ENCODE assay signal across 41 cellular contexts in the genomic region with DNA sequence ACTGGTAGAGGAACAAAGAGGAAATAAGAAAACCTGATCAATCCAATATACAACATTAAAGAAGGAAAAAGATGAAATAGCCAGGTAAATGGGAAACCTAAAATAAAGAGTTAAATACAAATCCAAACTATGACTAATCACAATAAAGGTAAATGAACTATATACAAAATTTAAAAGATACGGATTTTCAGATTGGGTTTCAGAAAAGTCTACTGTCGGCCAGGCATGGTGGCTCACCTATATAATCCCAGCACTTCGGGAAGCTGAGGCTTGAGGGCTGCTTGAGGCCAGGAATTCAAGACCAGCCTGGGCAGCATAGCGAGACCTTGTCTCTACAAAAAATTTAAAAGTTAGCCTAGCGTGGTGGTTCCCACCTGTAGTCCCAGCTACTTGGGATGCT. TPM values are rescaled to one million over a fixed set of nuclear protein-coding genes. Genes with fewer than 3 reads are reported as not detected.
"Had no signal": no experiment of that assay in that cellular context is flagged by ENCODE, and none has a peak within 500 bp of the region (broad histone marks: within the 10 kb centered on the region; RNA-seq: fewer than 3 reads in every experiment).

No MANE protein-coding gene starts in this region.

- H3K4me3 Mint-ChIP-seq: activated naive CD4-positive, alpha-beta T cell treated with anti-CD3 and anti-CD28 coated beads for 36 hours; activated naive CD4-positive, alpha-beta T cell treated with anti-CD3 and anti-CD28 coated beads, Interleukin-2, amount 10 ng/mL, durations not matched to agents 7 days and 5 days; activated naive CD4-positive, alpha-beta T cell treated with anti-CD3 and anti-CD28 coated beads, Interleukin-2, amount 50 U/mL, for 24 hours; activated naive CD8-positive, alpha-beta T cell; activated naive CD8-positive, alpha-beta T cell treated with anti-CD3 and anti-CD28 coated beads for 36 hours; activated naive CD8-positive, alpha-beta T cell treated with anti-CD3 and anti-CD28 coated beads, Interleukin-2, amount 10 ng/mL, durations not matched to agents 7 days and 5 days; activated naive CD8-positive, alpha-beta T cell treated with anti-CD3 and anti-CD28 coated beads, Interleukin-2, amount 50 U/mL, for 24 hours; activated T-cell treated with anti-CD3 and anti-CD28 coated beads, Interleukin-2, amount 50 U/mL, for 24 hours; activated T-cell treated with anti-CD3 and anti-CD28 coated beads, Interleukin-2, amount 50 U/mL, for 4 hours; activated T-cell treated with anti-CD3 and anti-CD28 coated beads, Interleukin-2, amount 50 U/mL, for 72 hours; activated T-helper 1 cell treated with anti-CD3 and anti-CD28 coated beads, Interleukin-12 subunit alpha, Interleukin-12 subunit beta, Interleukin-2, Interleukin-4 antibody, amounts not matched to agents 30 ng/mL and 10 ng/mL and 1 ng/mL, durations not matched to agents 14 hours and 24 hours and 36 hours; activated T-helper 17 cell treated with anti-CD3 and anti-CD28 coated beads, Interleukin-2, amount 50 U/mL, for 72 hours; brain; central memory CD8-positive, alpha-beta T cell had no signal

- H3K4me3 ChIP-seq: adrenal gland, ascending aorta, body of pancreas, breast epithelium, cardiac muscle cell had no signal

- H3K36me3 ChIP-seq: adrenal gland, ascending aorta, brain microvascular endothelial cell, breast epithelium, cardiac muscle cell had no signal

- H3K9me3 ChIP-seq: adrenal gland, ascending aorta, body of pancreas, breast epithelium had no signal

- H3K4me1 ChIP-seq: ascending aorta, breast epithelium had no signal

- H3K9me3 Mint-ChIP-seq: activated naive CD4-positive, alpha-beta T cell treated with anti-CD3 and anti-CD28 coated beads for 36 hours; activated naive CD4-positive, alpha-beta T cell treated with anti-CD3 and anti-CD28 coated beads, Interleukin-2, amount 10 ng/mL, durations not matched to agents 7 days and 5 days; activated naive CD4-positive, alpha-beta T cell treated with anti-CD3 and anti-CD28 coated beads, Interleukin-2, amount 50 U/mL, for 24 hours; activated naive CD8-positive, alpha-beta T cell treated with anti-CD3 and anti-CD28 coated beads for 36 hours; activated naive CD8-positive, alpha-beta T cell treated with anti-CD3 and anti-CD28 coated beads, Interleukin-2, amount 50 U/mL, for 24 hours; activated T-cell treated with anti-CD3 and anti-CD28 coated beads, Interleukin-2, amount 50 U/mL, for 24 hours; activated T-cell treated with anti-CD3 and anti-CD28 coated beads, Interleukin-2, amount 50 U/mL, for 4 hours; activated T-helper 1 cell treated with anti-CD3 and anti-CD28 coated beads, Interleukin-12 subunit alpha, Interleukin-12 subunit beta, Interleukin-2, Interleukin-4 antibody, amounts not matched to agents 30 ng/mL and 10 ng/mL and 1 ng/mL, durations not matched to agents 14 hours and 24 hours and 36 hours; central memory CD8-positive, alpha-beta T cell had no signal

- DNase-seq: activated effector memory CD4-positive, alpha-beta T cell treated with anti-CD3 and anti-CD28 coated beads, Interleukin-2, amount 50 U/mL, for 16 hours; activated effector memory CD4-positive, alpha-beta T cell treated with Interleukin-2 at 50 U/mL for 16 hours; activated gamma-delta T cell; activated gamma-delta T cell treated with Interleukin-2 at 50 U/mL for 16 hours; activated naive CD4-positive, alpha-beta T cell; activated naive CD4-positive, alpha-beta T cell treated with anti-CD3 and anti-CD28 coated beads for 36 hours; activated naive CD4-positive, alpha-beta T cell treated with anti-CD3 and anti-CD28 coated beads, Interleukin-2, amount 10 ng/mL, durations not matched to agents 7 days and 5 days; activated naive CD4-positive, alpha-beta T cell treated with anti-CD3 and anti-CD28 coated beads, Interleukin-2, amount 50 U/mL, for 16 hours; activated naive CD4-positive, alpha-beta T cell treated with Interleukin-2 at 50 U/mL for 16 hours; activated naive CD8-positive, alpha-beta T cell treated with anti-CD3 and anti-CD28 coated beads for 36 hours; activated naive CD8-positive, alpha-beta T cell treated with anti-CD3 and anti-CD28 coated beads, Interleukin-2, amount 10 ng/mL, durations not matched to agents 7 days and 5 days; activated naive CD8-positive, alpha-beta T cell treated with anti-CD3 and anti-CD28 coated beads, Interleukin-2, amount 50 U/mL, for 24 hours; activated T-cell treated with anti-CD3 and anti-CD28 coated beads, Interleukin-2, amount 50 U/mL, for 1 hour; activated T-cell treated with anti-CD3 and anti-CD28 coated beads, Interleukin-2, amount 50 U/mL, for 24 hours; activated T-cell treated with anti-CD3 and anti-CD28 coated beads, Interleukin-2, amount 50 U/mL, for 4 hours; activated T-cell treated with anti-CD3 and anti-CD28 coated beads, Interleukin-2, amount 50 U/mL, for 48 hours; activated T-cell treated with anti-CD3 and anti-CD28 coated beads, Interleukin-2, amount 50 U/mL, for 72 hours; adrenal gland; amniotic stem cell; amygdala; anterior cingulate cortex; aorta; body of pancreas; brain microvascular endothelial cell; caudate nucleus; central memory CD4-positive, alpha-beta T cell; cerebellar nuclear complex had no signal

- H3K36me3 Mint-ChIP-seq: activated naive CD4-positive, alpha-beta T cell treated with anti-CD3 and anti-CD28 coated beads, Interleukin-2, amount 10 ng/mL, durations not matched to agents 7 days and 5 days; activated naive CD4-positive, alpha-beta T cell treated with anti-CD3 and anti-CD28 coated beads, Interleukin-2, amount 50 U/mL, for 24 hours; activated naive CD4-positive, alpha-beta T cell treated with anti-CD3 and anti-CD28 coated beads, Interleukin-2, amount 50 U/mL, for 72 hours; activated naive CD8-positive, alpha-beta T cell; activated naive CD8-positive, alpha-beta T cell treated with anti-CD3 and anti-CD28 coated beads for 36 hours; brain had no signal

- H3K4me1 Mint-ChIP-seq: activated naive CD4-positive, alpha-beta T cell treated with anti-CD3 and anti-CD28 coated beads, Interleukin-2, amount 10 ng/mL, durations not matched to agents 7 days and 5 days; activated naive CD4-positive, alpha-beta T cell treated with anti-CD3 and anti-CD28 coated beads, Interleukin-2, amount 50 U/mL, for 24 hours; activated naive CD8-positive, alpha-beta T cell treated with anti-CD3 and anti-CD28 coated beads for 36 hours; activated T-helper 17 cell treated with anti-CD3 and anti-CD28 coated beads, Interleukin-2, amount 50 U/mL, for 72 hours; central memory CD8-positive, alpha-beta T cell had no signal

- FAIRE-seq: astrocyte, bronchial epithelial cell had no signal

- H3K27me3 ChIP-seq: adrenal gland, ascending aorta, body of pancreas, cardiac muscle cell had no signal

- H3K27ac ChIP-seq: adrenal gland, ascending aorta, body of pancreas, brain microvascular endothelial cell, breast epithelium, cardiac muscle cell had no signal

- H3K27ac Mint-ChIP-seq: activated naive CD4-positive, alpha-beta T cell treated with anti-CD3 and anti-CD28 coated beads for 36 hours; activated naive CD4-positive, alpha-beta T cell treated with anti-CD3 and anti-CD28 coated beads, Interleukin-2, amount 10 ng/mL, durations not matched to agents 7 days and 5 days; activated naive CD4-positive, alpha-beta T cell treated with anti-CD3 and anti-CD28 coated beads, Interleukin-2, amount 50 U/mL, for 24 hours; activated naive CD4-positive, alpha-beta T cell treated with anti-CD3 and anti-CD28 coated beads, Interleukin-2, amount 50 U/mL, for 72 hours; activated naive CD8-positive, alpha-beta T cell; activated naive CD8-positive, alpha-beta T cell treated with anti-CD3 and anti-CD28 coated beads for 36 hours; activated naive CD8-positive, alpha-beta T cell treated with anti-CD3 and anti-CD28 coated beads, Interleukin-2, amount 10 ng/mL, durations not matched to agents 7 days and 5 days; activated naive CD8-positive, alpha-beta T cell treated with anti-CD3 and anti-CD28 coated beads, Interleukin-2, amount 50 U/mL, for 24 hours; activated T-cell treated with anti-CD3 and anti-CD28 coated beads, Interleukin-2, amount 50 U/mL, for 24 hours; activated T-cell treated with anti-CD3 and anti-CD28 coated beads, Interleukin-2, amount 50 U/mL, for 72 hours; activated T-helper 1 cell treated with anti-CD3 and anti-CD28 coated beads, Interleukin-12 subunit alpha, Interleukin-12 subunit beta, Interleukin-2, Interleukin-4 antibody, amounts not matched to agents 30 ng/mL and 10 ng/mL and 1 ng/mL, durations not matched to agents 14 hours and 24 hours and 36 hours; activated T-helper 17 cell treated with anti-CD3 and anti-CD28 coated beads, Interleukin-2, amount 50 U/mL, for 72 hours; activated T-helper 2 cell treated with anti-CD3 and anti-CD28 coated beads, Interferon-gamma antibody, Interleukin-2, Interleukin-4, amounts not matched to agents 10 μg/mL and 5 μg/mL and 100 μg/mL, durations not matched to agents 14 hours and 24 hours and 36 hours; brain had no signal

- ATAC-seq: activated naive CD4-positive, alpha-beta T cell treated with anti-CD3 and anti-CD28 coated beads, Interleukin-2, amount 50 U/mL, for 72 hours; activated naive CD8-positive, alpha-beta T cell treated with anti-CD3 and anti-CD28 coated beads, Interleukin-2, amount 50 U/mL, for 24 hours; activated T-cell treated with anti-CD3 and anti-CD28 coated beads, Interleukin-2, amount 50 U/mL, for 4 hours; activated T-cell treated with anti-CD3 and anti-CD28 coated beads, Interleukin-2, amount 50 U/mL, for 72 hours; activated T-helper 17 cell treated with anti-CD3 and anti-CD28 coated beads, Interleukin-2, amount 50 U/mL, for 72 hours; body of pancreas had no signal

RNA-seq across cellular contexts. Expression of a gene that starts 39.9 kb away (rescaled TPM):
- total RNA-seq: activated naive CD4-positive, alpha-beta T cell treated with anti-CD3 and anti-CD28 coated beads for 36 hours; activated naive CD4-positive, alpha-beta T cell treated with anti-CD3 and anti-CD28 coated beads, Interleukin-2, amount 50 U/mL, for 72 hours; activated naive CD8-positive, alpha-beta T cell treated with anti-CD3 and anti-CD28 coated beads for 36 hours; activated naive CD8-positive, alpha-beta T cell treated with anti-CD3 and anti-CD28 coated beads, Interleukin-2, amount 10 ng/mL, durations not matched to agents 7 days and 5 days; activated T-cell treated with anti-CD3 and anti-CD28 coated beads, Interleukin-2, amount 50 U/mL, for 72 hours; activated T-helper 1 cell treated with anti-CD3 and anti-CD28 coated beads, Interleukin-12 subunit alpha, Interleukin-12 subunit beta, Interleukin-2, Interleukin-4 antibody, amounts not matched to agents 30 ng/mL and 10 ng/mL and 1 ng/mL, durations not matched to agents 14 hours and 24 hours and 36 hours; activated T-helper 17 cell treated with anti-CD3 and anti-CD28 coated beads, Interleukin-2, amount 50 U/mL, for 72 hours; activated T-helper 2 cell treated with anti-CD3 and anti-CD28 coated beads, Interferon-gamma antibody, Interleukin-2, Interleukin-4, amounts not matched to agents 10 μg/mL and 5 μg/mL and 100 μg/mL, durations not matched to agents 14 hours and 24 hours and 36 hours; aorta; astrocyte; bronchial epithelial cell; cardiac muscle cell; cardiac septum had no signal
